ENCODE assay signal across 23 cellular contexts in genomic region chr5:122908662-122909061, GRCh38.
DNase-seq lines count a peak whose midpoint lies in the region; ATAC-seq and TF ChIP-seq lines count a peak whose summit lies in the region.
"Had no signal": no experiment of that assay in that cellular context is flagged by ENCODE, and none has a peak within 500 bp of the region (broad histone marks: within the 10 kb centered on the region; RNA-seq: fewer than 3 reads in every experiment).

No MANE protein-coding gene starts in this region.

- ATAC-seq in GM21381 (IDR thresholded peaks at IDR 0.05; ENCODE audit: unreplicated experiment), result no peak
- ATAC-seq: activated T-helper 17 cell treated with anti-CD3 and anti-CD28 coated beads, Interleukin-2, amount 50 U/mL, for 72 hours; body of pancreas had no signal

- peak overlapping the region; percentile 60 for H3K4me2 ChIP-seq in smooth muscle cell

- peak overlapping the region; percentile 90 for H3K27ac ChIP-seq in smooth muscle cell (ENCODE audit: low read depth)
- H3K27ac ChIP-seq: body of pancreas, C4-2B, neutrophil, prostate gland, SK-N-MC, skin epidermis, tibial nerve had no signal

- peaks cover 11% of the 10 kb centered on the region for H3F3A ChIP-seq in smooth muscle cell (ENCODE audit: low read depth)

- no peaks in the 10 kb centered on the region for H3K4me1 ChIP-seq in BE2C
- H3K4me1 ChIP-seq in smooth muscle cell (ENCODE audit: low read depth), result peaks cover 14% of the 10 kb centered on the region
- H3K4me1 ChIP-seq: body of pancreas, prostate gland had no signal

- H3K79me2 ChIP-seq in smooth muscle cell (ENCODE audit: low read depth), result peaks cover 7% of the 10 kb centered on the region

- H4K20me1 ChIP-seq in smooth muscle cell (ENCODE audit: low read depth), result no peaks in the 10 kb centered on the region

- no peaks in the 10 kb centered on the region for H3K36me3 ChIP-seq in BE2C
- no peaks in the 10 kb centered on the region for H3K36me3 ChIP-seq in smooth muscle cell (ENCODE audit: low read depth)
- no peaks in the 10 kb centered on the region for H3K36me3 ChIP-seq in H7 (replicated peaks; ENCODE audit: control insufficient read depth, insufficient read depth, low read length)
- H3K36me3 ChIP-seq: neutrophil, prostate gland, tibial nerve had no signal

- no peak for DNase-seq in BE2C
- peak; percentile 85 for DNase-seq in amniotic epithelial cell (ENCODE audit: low read depth)
- DNase-seq in iris pigment epithelial cell (ENCODE audit: low read depth), result peak; percentile 10
- no peak for DNase-seq in smooth muscle cell (lab: John Stamatoyannopoulos, UW; ENCODE audit: unreplicated experiment)
- no peak for DNase-seq in GM19240 (ENCODE audit: insufficient read length, low spot score)
- DNase-seq in H7, result no peak
- DNase-seq in NCI-H2029 (lab: John Stamatoyannopoulos, UW), result no peak
- DNase-seq: activated CD4-positive, alpha-beta T cell treated with anti-CD3 and anti-CD28 coated beads, Interleukin-2, amount 10 ng/mL, durations not matched to agents 24 days and 14 days; body of pancreas; Calu3; head of caudate nucleus; NCI-H446; stimulated activated naive CD4-positive, alpha-beta T cell; T-helper 2 cell had no signal

- H3K4me3 ChIP-seq in BE2C (ENCODE audit: low read depth, low read length) (no peak overlapping the region), smooth muscle cell (no peak overlapping the region), H7 (ENCODE audit: insufficient read depth, low read depth, low read length) (no peak overlapping the region)
- H3K4me3 ChIP-seq: body of pancreas, coronary artery, prostate gland, SK-N-MC, skin epidermis, tibial nerve had no signal

- no peak overlapping the region for H2AFZ ChIP-seq in smooth muscle cell (ENCODE audit: low read depth)

- 60% methylated on average over 6 of the region's 6 CpGs for WGBS in smooth muscle cell (ENCODE audit: low lambda C conversion rate)

- peak; percentile 23; the same call in 1 of the 2 replicates for TF ChIP-seq CTCF in BE2C (IDR thresholded peaks at IDR 0.05; ENCODE audit: low read depth, low read length)
- no peak for TF ChIP-seq CTCF in smooth muscle cell (IDR thresholded peaks at IDR 0.05; ENCODE audit: borderline replicate concordance, insufficient read depth, poor library complexity, severe bottlenecking)

- H3K9ac ChIP-seq in smooth muscle cell (ENCODE audit: low read depth), result no peak overlapping the region

- no peaks in the 10 kb centered on the region for H3K9me3 ChIP-seq in BE2C
- no peaks in the 10 kb centered on the region for H3K9me3 ChIP-seq in smooth muscle cell (replicated peaks; ENCODE audit: low read depth)
- H3K9me3 ChIP-seq: body of pancreas, neutrophil, prostate gland, tibial nerve had no signal

- H3K27me3 ChIP-seq in BE2C (no peaks in the 10 kb centered on the region), smooth muscle cell (ENCODE audit: low read depth) (no peaks in the 10 kb centered on the region), H7 (ENCODE audit: control insufficient read depth, insufficient read depth, low read length) (no peaks in the 10 kb centered on the region)
- H3K27me3 ChIP-seq: body of pancreas, neutrophil, tibial nerve had no signal

Comparison
In these comparisons a context has a peak if more than half of its experiments do, and no peak if none do; other contexts are left out.
1. DNase-seq: peak in amniotic epithelial cell (single experiment) and iris pigment epithelial cell (single experiment); none in BE2C (single experiment), smooth muscle cell (single experiment), GM19240 (single experiment), H7 (single experiment) and NCI-H2029 (single experiment).